Comparison of ENCODE assay signal across 17 cellular contexts in the genomic region with DNA sequence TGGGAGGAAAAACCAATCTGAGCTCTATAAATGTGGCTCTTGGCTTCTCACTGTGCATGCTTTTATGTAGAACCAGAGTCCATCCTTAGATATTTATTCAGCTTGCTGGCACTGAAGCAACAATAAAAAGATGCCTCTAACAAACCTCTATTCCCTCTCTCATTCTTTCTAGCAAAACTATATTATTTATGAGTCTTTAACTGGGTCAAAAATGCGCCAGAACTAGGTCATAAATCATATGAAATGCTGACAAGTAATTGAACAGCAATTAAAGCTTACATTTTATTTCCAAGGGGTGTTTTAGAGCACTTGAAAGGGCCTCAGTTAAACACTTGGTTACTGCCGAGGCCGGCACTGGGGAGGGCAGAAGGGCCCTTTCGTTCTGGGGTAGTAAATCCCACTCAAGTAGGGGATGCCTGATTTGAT. TPM values are rescaled to one million over a fixed set of nuclear protein-coding genes. Genes with fewer than 3 reads are reported as not detected.
DNase-seq lines count a peak whose midpoint lies in the region; ATAC-seq and TF ChIP-seq lines count a peak whose summit lies in the region.
"Had no signal": no experiment of that assay in that cellular context is flagged by ENCODE, and none has a peak within 500 bp of the region (broad histone marks: within the 10 kb centered on the region; RNA-seq: fewer than 3 reads in every experiment).

No MANE protein-coding gene starts in this region.

- no peak for ATAC-seq in GM21576 (IDR thresholded peaks at IDR 0.05; ENCODE audit: unreplicated experiment)
- ATAC-seq: naive thymus-derived CD8-positive, alpha-beta T cell had no signal

- H3K9ac ChIP-seq in mesenchymal stem cell (ENCODE audit: low read length) = peak overlapping the region; percentile 78

- no peak overlapping the region for H4K91ac ChIP-seq in mesenchymal stem cell (ENCODE audit: low read length)

- no peak overlapping the region for H3K18ac ChIP-seq in mesenchymal stem cell (ENCODE audit: low read depth in 1 of 2, low read length in 2 of 2)

- intact Hi-C loops in tibial artery (cut with DNase I; ENCODE audit: low total_unique reads) = no loop called here

- peak overlapping the region; percentile 91 for H3K4me2 ChIP-seq in mesenchymal stem cell (ENCODE audit: low read length, poor library complexity, severe bottlenecking)

- no peak for TF ChIP-seq CTCF in chondrocyte (IDR thresholded peaks at IDR 0.05)
- TF ChIP-seq CTCF in tibial artery (IDR thresholded peaks at IDR 0.05) = no peak

- peaks cover 2% of the 10 kb centered on the region for H3K4me1 ChIP-seq in mesenchymal stem cell (ENCODE audit: control insufficient read depth, insufficient read depth, low read depth, low read length)
- peaks cover 0 to 58% (median 38%) of the 10 kb centered on the region in 4 donors for H3K4me1 ChIP-seq in tibial artery

- DNase-seq in NCI-H1417 treated with DMSO at 0.1 percent for 48 hours (lab: John Stamatoyannopoulos, UW) (peak; percentile 61), chondrocyte (ENCODE audit: low spot score) (no peak), mesenchymal stem cell (no peak), tibial artery (no peak), COR-L47 (lab: John Stamatoyannopoulos, UW) (no peak), NCI-H187 treated with DMSO at 0.1 percent for 48 hours (lab: John Stamatoyannopoulos, UW) (no peak)
- no peak for DNase-seq in central memory CD4-positive, alpha-beta T cell
- DNase-seq: activated naive CD4-positive, alpha-beta T cell treated with anti-CD3 and anti-CD28 coated beads, Interleukin-2, amount 50 U/mL, for 16 hours; foreskin fibroblast; GF-D8; HFFc6; naive thymus-derived CD8-positive, alpha-beta T cell; NCI-H1436; NCI-H82; SJCRH30 had no signal

- no peak overlapping the region for H3K4ac ChIP-seq in mesenchymal stem cell (ENCODE audit: low read depth in 1 of 2, low read length in 2 of 2)

- H2BK15ac ChIP-seq in mesenchymal stem cell (ENCODE audit: low read depth, poor library complexity, severe bottlenecking) = no peak overlapping the region

- H3K4me3 ChIP-seq in mesenchymal stem cell (ENCODE audit: insufficient read depth in 1 of 2, low read depth in 1 of 2, low read length in 2 of 2) = peak overlapping the region; percentile 60 to 69
- no peak overlapping the region for H3K4me3 ChIP-seq in tibial artery
- H3K4me3 ChIP-seq: SJCRH30 had no signal

- H3K36me3 ChIP-seq in mesenchymal stem cell (ENCODE audit: control insufficient read depth in 1 of 2, insufficient read depth in 2 of 2, low read depth in 1 of 2, low read length in 2 of 2) = peaks cover 15 to 19% of the 10 kb centered on the region in 2 experiments
- H3K36me3 ChIP-seq in tibial artery = peaks cover 0 to under 1% (median 0%) of the 10 kb centered on the region in 3 donors
- H3K36me3 ChIP-seq: SJCRH30 had no signal

- H2AK5ac ChIP-seq in mesenchymal stem cell (ENCODE audit: low read length, severe bottlenecking) = no peak overlapping the region

- no peak overlapping the region for H4K8ac ChIP-seq in mesenchymal stem cell (ENCODE audit: low read length)

- H2BK120ac ChIP-seq in mesenchymal stem cell (ENCODE audit: low read depth, low read length) = no peak overlapping the region

- H3K9me3 Mint-ChIP-seq in chondrocyte (ENCODE audit: low read depth) = no peaks in the 10 kb centered on the region
- H3K9me3 Mint-ChIP-seq: HFFc6; naive thymus-derived CD8-positive, alpha-beta T cell; stimulated activated naive CD8-positive, alpha-beta T cell treated with anti-CD3 and anti-CD28 coated beads, Interleukin-15, Interleukin-2, amounts not matched to agents 100 ng/mL and 50 ng/mL, for 24 hours had no signal

- H3K27me3 Mint-ChIP-seq in chondrocyte (ENCODE audit: low read depth) = peaks cover 88% of the 10 kb centered on the region

- no peaks in the 10 kb centered on the region for H3K9me3 ChIP-seq in mesenchymal stem cell (ENCODE audit: control insufficient read depth, low read length)
- no peaks in the 10 kb centered on the region for H3K9me3 ChIP-seq in tibial artery
- H3K9me3 ChIP-seq: SJCRH30 had no signal

- peak overlapping the region; percentile 73 for H3K27ac Mint-ChIP-seq in chondrocyte (ENCODE audit: unreplicated experiment)
- H3K27ac Mint-ChIP-seq: HFFc6; stimulated activated naive CD8-positive, alpha-beta T cell treated with anti-CD3 and anti-CD28 coated beads, Interleukin-15, Interleukin-2, amounts not matched to agents 100 ng/mL and 50 ng/mL, for 24 hours had no signal

- peak overlapping the region; percentile 62 for H3K4me3 Mint-ChIP-seq in chondrocyte (ENCODE audit: unreplicated experiment)
- H3K4me3 Mint-ChIP-seq: HFFc6; naive thymus-derived CD8-positive, alpha-beta T cell; stimulated activated naive CD8-positive, alpha-beta T cell treated with anti-CD3 and anti-CD28 coated beads, Interleukin-15, Interleukin-2, amounts not matched to agents 100 ng/mL and 50 ng/mL, for 24 hours had no signal

- H3K4me1 Mint-ChIP-seq in chondrocyte (ENCODE audit: low read depth) = no peaks in the 10 kb centered on the region
- H3K4me1 Mint-ChIP-seq: naive thymus-derived CD8-positive, alpha-beta T cell had no signal

- H3K27ac ChIP-seq in mesenchymal stem cell (ENCODE audit: low read length, poor library complexity, severe bottlenecking) (peak overlapping the region; percentile 99), tibial artery (peak overlapping the region; percentile 1 to 34)
- H3K27ac ChIP-seq: SJCRH30 had no signal

- H3K14ac ChIP-seq in mesenchymal stem cell (ENCODE audit: low read length in 2 of 2) = no peak overlapping the region

- H2BK5ac ChIP-seq in mesenchymal stem cell (ENCODE audit: low read depth, low read length, poor library complexity, severe bottlenecking) = no peak overlapping the region

- H3K36me3 Mint-ChIP-seq in chondrocyte (ENCODE audit: low read depth) = peaks cover 7% of the 10 kb centered on the region
- H3K36me3 Mint-ChIP-seq: naive thymus-derived CD8-positive, alpha-beta T cell had no signal

- no peak overlapping the region for H2BK12ac ChIP-seq in mesenchymal stem cell (ENCODE audit: low read length in 2 of 2)

- no peak overlapping the region for H2AFZ ChIP-seq in mesenchymal stem cell (ENCODE audit: low read depth, low read length)

- H3K79me1 ChIP-seq in mesenchymal stem cell (replicated peaks; ENCODE audit: low read length, poor library complexity, severe bottlenecking) = no peaks in the 10 kb centered on the region

- 42% methylated on average over 2 of the region's 4 CpGs for WGBS in mesenchymal stem cell

- H3K27me3 ChIP-seq in mesenchymal stem cell (ENCODE audit: control insufficient read depth in 1 of 2, insufficient read depth in 1 of 2, low read length in 2 of 2) (no peaks in the 10 kb centered on the region), tibial artery (no peaks in the 10 kb centered on the region)
- H3K27me3 ChIP-seq: SJCRH30 had no signal

- no peak overlapping the region for H3K23ac ChIP-seq in mesenchymal stem cell (ENCODE audit: low read length in 2 of 2)

RNA-seq across cellular contexts. Expression of a gene that starts 14.0 kb away (rescaled TPM):
- total RNA-seq in chondrocyte = 0.30 TPM in 1 of 3 replicates, not detected in the others
- 0.91 TPM for polyA plus RNA-seq in mesenchymal stem cell (2013, experiment 1 of 2)
- polyA plus RNA-seq in mesenchymal stem cell (2013, experiment 2 of 2) = 1.1 TPM

RNA-seq across cellular contexts. Expression of a gene that starts 14.1 kb away (rescaled TPM):
- 8.3 to 10.2 TPM in 2 of 3 replicates, not detected in the other for total RNA-seq in chondrocyte
- 0.51 TPM for polyA plus RNA-seq in mesenchymal stem cell (2013, experiment 1 of 2)
- 0.58 TPM for polyA plus RNA-seq in mesenchymal stem cell (2013, experiment 2 of 2)
- total RNA-seq: naive thymus-derived CD8-positive, alpha-beta T cell had no signal
- polyA plus RNA-seq: naive thymus-derived CD8-positive, alpha-beta T cell had no signal

RNA-seq across cellular contexts. Expression of a gene that starts 20.7 kb away (rescaled TPM):
- total RNA-seq in chondrocyte = 2.7 to 2.9 TPM in 2 of 3 replicates, not detected in the other
- 1.6 TPM for polyA plus RNA-seq in mesenchymal stem cell (2013, experiment 1 of 2)
- 1.5 TPM for polyA plus RNA-seq in mesenchymal stem cell (2013, experiment 2 of 2)

RNA-seq across cellular contexts. Expression of a gene that starts 26.9 kb away (rescaled TPM):
- not detected in 3 replicates for total RNA-seq in chondrocyte
- 2.0 TPM for polyA plus RNA-seq in mesenchymal stem cell (2013, experiment 1 of 2)
- polyA plus RNA-seq in mesenchymal stem cell (2013, experiment 2 of 2) = 2.0 TPM
- total RNA-seq: naive thymus-derived CD8-positive, alpha-beta T cell had no signal
- polyA plus RNA-seq: naive thymus-derived CD8-positive, alpha-beta T cell had no signal

RNA-seq across cellular contexts. Expression of a gene that starts 31.0 kb away (rescaled TPM):
- total RNA-seq in chondrocyte = not detected in 3 replicates
- polyA plus RNA-seq in mesenchymal stem cell (2013, experiment 1 of 2) = 0.62 TPM
- 0.59 TPM for polyA plus RNA-seq in mesenchymal stem cell (2013, experiment 2 of 2)
- total RNA-seq: naive thymus-derived CD8-positive, alpha-beta T cell had no signal
- polyA plus RNA-seq: naive thymus-derived CD8-positive, alpha-beta T cell had no signal

Comparison
In these comparisons a context has a peak if more than half of its experiments do, and no peak if none do; other contexts are left out.
1. H3K4me3 ChIP-seq: peak in mesenchymal stem cell (2 of 2); none in tibial artery (0 of 2).